ENCODE assay signal across 16 cellular contexts in the genomic region with DNA sequence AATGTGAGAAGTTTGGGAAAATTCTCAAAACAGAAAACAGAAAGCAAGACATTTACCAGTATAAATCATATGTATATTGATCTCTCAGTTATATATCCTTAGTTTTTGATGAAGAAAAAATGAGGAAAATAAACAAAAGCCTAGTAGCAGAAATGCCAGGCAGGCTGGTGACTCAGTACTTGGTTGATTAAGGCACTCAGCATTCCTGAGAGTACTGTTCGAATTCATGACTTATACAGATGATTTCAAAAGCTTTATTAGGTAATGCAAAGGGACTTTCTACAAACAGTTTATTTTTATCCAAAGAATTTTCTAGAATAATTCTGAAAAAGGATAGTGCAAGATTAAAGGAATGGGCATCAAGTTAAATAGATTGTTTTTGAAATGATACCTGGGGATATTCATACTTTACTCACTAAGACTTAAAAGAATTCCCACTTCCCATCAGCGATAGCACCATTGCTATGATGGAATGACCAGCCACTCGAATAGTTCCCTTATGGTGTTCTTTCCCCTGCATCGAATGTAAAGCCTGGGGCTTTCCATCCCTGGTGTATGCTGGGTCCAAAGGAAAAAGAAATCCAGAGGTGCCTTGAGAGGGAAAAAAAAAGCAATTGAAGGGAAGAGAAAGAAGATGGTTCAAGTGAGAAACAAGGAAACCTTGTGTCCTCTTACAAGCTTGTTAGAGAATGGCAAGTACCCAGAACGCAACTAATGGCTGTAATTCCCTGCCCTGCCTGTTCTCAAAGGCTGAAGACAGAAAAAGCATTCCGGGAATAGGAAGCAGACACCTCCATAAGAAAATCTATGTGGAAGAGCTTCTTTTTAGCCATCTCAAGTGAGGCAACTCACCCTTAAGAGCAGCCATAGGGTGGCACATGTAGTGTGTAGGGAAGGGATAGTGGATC.
DNase-seq lines count a peak whose midpoint lies in the region; ATAC-seq and TF ChIP-seq lines count a peak whose summit lies in the region.
"Had no signal": no experiment of that assay in that cellular context is flagged by ENCODE, and none has a peak within 500 bp of the region (broad histone marks: within the 10 kb centered on the region; RNA-seq: fewer than 3 reads in every experiment).

No MANE protein-coding gene starts in this region.

- H3K27ac ChIP-seq in GM23338 (ENCODE audit: low read depth) = no peak overlapping the region
- H3K27ac ChIP-seq: gastrocnemius medialis, parathyroid adenoma had no signal

- H3K36me3 Mint-ChIP-seq in GM23338 (ENCODE audit: low read depth) = no peaks in the 10 kb centered on the region

- H4K20me1 ChIP-seq in GM23338 (replicated peaks; ENCODE audit: insufficient read depth) = no peaks in the 10 kb centered on the region

- no peak overlapping the region for H3K4me3 ChIP-seq in GM23338
- no peak overlapping the region for H3K4me3 ChIP-seq in foreskin fibroblast (ENCODE audit: low read depth in 1 of 2, low read length in 2 of 2)
- H3K4me3 ChIP-seq in skeletal muscle satellite cell (ENCODE audit: low read length) = no peak overlapping the region
- H3K4me3 ChIP-seq: gastrocnemius medialis had no signal

- H3K79me2 ChIP-seq in GM23338 (replicated peaks; ENCODE audit: insufficient read depth) = no peaks in the 10 kb centered on the region
- H3K79me2 ChIP-seq: parathyroid adenoma had no signal

- H3K27me3 Mint-ChIP-seq in GM23338 (ENCODE audit: insufficient read depth, low read depth, poor library complexity) = peaks cover 1% of the 10 kb centered on the region

- H2AFZ ChIP-seq in GM23338 = peak overlapping the region; percentile 19; the same call in 1 of the 2 replicates
- H2AFZ ChIP-seq: parathyroid adenoma had no signal

- no peaks in the 10 kb centered on the region for H3K27me3 ChIP-seq in GM23338 (ENCODE audit: insufficient read depth)
- H3K27me3 ChIP-seq in skeletal muscle satellite cell (ENCODE audit: control insufficient read depth, insufficient read depth, low read length) = no peaks in the 10 kb centered on the region
- H3K27me3 ChIP-seq: gastrocnemius medialis had no signal

- H3K4me1 ChIP-seq in GM23338 (ENCODE audit: insufficient read depth) = no peaks in the 10 kb centered on the region; the same call in 1 of the 2 replicates
- H3K4me1 ChIP-seq in skeletal muscle satellite cell (ENCODE audit: control insufficient read depth, insufficient read depth, low read length) = peaks cover 21% of the 10 kb centered on the region
- H3K4me1 ChIP-seq: gastrocnemius medialis, parathyroid adenoma had no signal

- peak overlapping the region; percentile 48 for H3K9ac ChIP-seq in skeletal muscle satellite cell (ENCODE audit: low read depth, low read length)
- H3K9ac ChIP-seq: parathyroid adenoma had no signal

- TF ChIP-seq CTCF in GM23338 (conservative IDR thresholded peaks at IDR 0.05; ENCODE audit: low read depth in 2 of 2) = no peak
- no peak for TF ChIP-seq CTCF in foreskin fibroblast (IDR thresholded peaks at IDR 0.05; ENCODE audit: low read depth, low read length)

- no peaks in the 10 kb centered on the region for H3K9me2 ChIP-seq in GM23338 (ENCODE audit: insufficient read depth)

- no peak overlapping the region for H3K4me2 ChIP-seq in GM23338
- H3K4me2 ChIP-seq in skeletal muscle satellite cell (ENCODE audit: low read length) = peak overlapping the region; percentile 24

- no peak overlapping the region for H3K27ac Mint-ChIP-seq in GM23338

- H3K9me3 Mint-ChIP-seq in GM23338 = no peaks in the 10 kb centered on the region; the same call in 1 of the 3 replicates
- H3K9me3 Mint-ChIP-seq: central memory CD8-positive, alpha-beta T cell had no signal

- no peak overlapping the region for H3K4me3 Mint-ChIP-seq in GM23338
- H3K4me3 Mint-ChIP-seq: central memory CD8-positive, alpha-beta T cell had no signal

- ATAC-seq in GM23338 = no peak
- ATAC-seq: gastrocnemius medialis, left ventricle myocardium superior had no signal

- no peaks in the 10 kb centered on the region for H3F3A ChIP-seq in GM23338 (replicated peaks; ENCODE audit: low read depth)

- H3K4me1 Mint-ChIP-seq in GM23338 = peaks cover 9% of the 10 kb centered on the region; the same call in 2 of the 3 replicates
- H3K4me1 Mint-ChIP-seq: central memory CD8-positive, alpha-beta T cell had no signal

- peak; percentile 8 for DNase-seq in GM23338 (ENCODE audit: low spot score)
- peak; percentile 92 for DNase-seq in amniotic epithelial cell (ENCODE audit: low read depth)
- peak; percentile 77 to 89 for DNase-seq in foreskin fibroblast
- DNase-seq in OCI-M1 (lab: John Stamatoyannopoulos, UW) = no peak
- DNase-seq in KG1 (lab: John Stamatoyannopoulos, UW) = no peak
- no peak for DNase-seq in T-helper 2 cell
- no peak for DNase-seq in HUDEP-2 (lab: John Stamatoyannopoulos, UW; ENCODE audit: unreplicated experiment in 76 of 76)
- DNase-seq: activated T-cell treated with anti-CD3 and anti-CD28 coated beads, Interleukin-2, amount 50 U/mL, for 1 hour; DMS153; gastrocnemius medialis; left ventricle myocardium superior; MM.1S; SIG-M5 had no signal

- no peaks in the 10 kb centered on the region for H3K9me3 ChIP-seq in skeletal muscle satellite cell (replicated peaks; ENCODE audit: low read length)
- H3K9me3 ChIP-seq: gastrocnemius medialis had no signal

- H3K36me3 ChIP-seq in GM23338 (ENCODE audit: insufficient read depth) (no peaks in the 10 kb centered on the region), skeletal muscle satellite cell (ENCODE audit: insufficient read depth, low read length) (no peaks in the 10 kb centered on the region)
- H3K36me3 ChIP-seq: gastrocnemius medialis had no signal

TF ChIP-seq in GM23338, 12 proteins besides CTCF, POLR2A, EP300 and RAD21 (continues in another document):
- no peak for TF ChIP-seq ZNF331 (CRISPR knock-in tag; IDR thresholded peaks at IDR 0.05; ENCODE audit: low read depth)
- TF ChIP-seq STAT1 (IDR thresholded peaks at IDR 0.05; ENCODE audit: unreplicated experiment) = no peak
- no peak for TF ChIP-seq EZH2phosphoT487 (IDR thresholded peaks at IDR 0.05; ENCODE audit: unreplicated experiment)
- TF ChIP-seq, protein P1, sequence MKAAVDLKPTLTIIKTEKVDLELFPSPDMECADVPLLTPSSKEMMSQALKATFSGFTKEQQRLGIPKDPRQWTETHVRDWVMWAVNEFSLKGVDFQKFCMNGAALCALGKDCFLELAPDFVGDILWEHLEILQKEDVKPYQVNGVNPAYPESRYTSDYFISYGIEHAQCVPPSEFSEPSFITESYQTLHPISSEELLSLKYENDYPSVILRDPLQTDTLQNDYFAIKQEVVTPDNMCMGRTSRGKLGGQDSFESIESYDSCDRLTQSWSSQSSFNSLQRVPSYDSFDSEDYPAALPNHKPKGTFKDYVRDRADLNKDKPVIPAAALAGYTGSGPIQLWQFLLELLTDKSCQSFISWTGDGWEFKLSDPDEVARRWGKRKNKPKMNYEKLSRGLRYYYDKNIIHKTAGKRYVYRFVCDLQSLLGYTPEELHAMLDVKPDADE (IDR thresholded peaks at IDR 0.05) = no peak
- no peak for TF ChIP-seq JUNB (IDR thresholded peaks at IDR 0.05; ENCODE audit: unreplicated experiment)

Comparison
In these comparisons a context has a peak if more than half of its experiments do, and no peak if none do; other contexts are left out.
1. DNase-seq: peak in GM23338 (single experiment), amniotic epithelial cell (single experiment) and foreskin fibroblast (2 of 2); none in OCI-M1 (single experiment), KG1 (single experiment), T-helper 2 cell (0 of 5) and HUDEP-2 (0 of 76).